Comparison of ENCODE assay signal across 17 cellular contexts in the genomic region with DNA sequence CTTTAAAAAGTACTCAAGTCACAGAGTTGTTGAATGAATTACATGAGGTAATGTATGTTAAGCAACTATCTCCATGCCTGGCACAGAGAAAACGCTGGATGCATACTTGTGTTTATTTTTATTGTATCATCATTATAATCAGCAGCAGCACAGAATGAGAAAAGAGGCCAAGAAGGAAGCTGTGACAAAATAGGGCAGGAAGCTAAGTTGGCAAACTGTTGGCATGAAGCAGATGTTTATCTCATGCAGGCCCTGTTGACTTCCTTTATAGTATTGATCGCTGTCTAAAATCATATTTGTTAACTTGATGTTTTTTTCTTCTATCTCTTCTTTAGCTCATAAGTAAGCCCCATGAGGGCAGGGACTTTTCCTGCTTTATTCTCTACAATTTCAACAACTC.
"Had no signal": no experiment of that assay in that cellular context is flagged by ENCODE, and none has a peak within 500 bp of the region (broad histone marks: within the 10 kb centered on the region; RNA-seq: fewer than 3 reads in every experiment).

No MANE protein-coding gene starts in this region.

- DNase-seq: cortex of kidney; dorsolateral prefrontal cortex; effector CD8-positive, alpha-beta T cell; heart left ventricle; hypothalamus; kidney glomerular epithelial cell; mesendoderm; naive thymus-derived CD4-positive, alpha-beta T cell; nephron progenitor cell; posterior cingulate gyrus; sigmoid colon; stimulated activated CD4-positive, alpha-beta T cell treated with anti-CD3 and anti-CD28 coated beads, Interleukin-12 subunit alpha, Interleukin-12 subunit beta, amount 100 ng/mL, for 4 hours; stimulated activated naive CD4-positive, alpha-beta T cell; stomach; substantia nigra; trophoblast cell had no signal

- ATAC-seq: esophagus mucosa; heart left ventricle; naive thymus-derived CD4-positive, alpha-beta T cell had no signal
